In the genomic region with DNA sequence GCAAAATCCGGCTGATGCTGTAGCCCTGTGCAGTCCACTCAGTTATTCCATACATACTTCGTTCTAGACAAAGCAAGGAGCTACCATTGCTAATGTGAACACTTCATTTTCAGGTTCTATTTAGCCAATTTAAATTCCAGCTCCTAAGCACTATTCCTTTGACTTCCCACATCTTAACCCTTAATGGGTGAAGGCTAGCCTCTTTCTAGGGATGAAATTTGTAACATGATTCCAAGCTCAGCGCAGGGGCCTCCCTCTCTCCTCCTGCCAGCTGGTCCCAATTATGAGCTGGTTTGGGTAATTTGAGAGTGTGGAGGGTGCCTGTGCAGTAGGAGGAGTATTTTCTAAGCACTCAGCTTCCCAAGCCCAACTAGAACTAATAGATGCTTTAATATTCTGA, we compare ENCODE assay signal across 1 cellular context.
TF ChIP-seq lines count a peak whose summit lies in the region.

No MANE protein-coding gene starts in this region.

TF ChIP-seq in HEK293, 187 proteins besides CTCF, POLR2A, EP300 and RAD21 (continued from another document and continues in another):
- TF ChIP-seq, protein P1, sequence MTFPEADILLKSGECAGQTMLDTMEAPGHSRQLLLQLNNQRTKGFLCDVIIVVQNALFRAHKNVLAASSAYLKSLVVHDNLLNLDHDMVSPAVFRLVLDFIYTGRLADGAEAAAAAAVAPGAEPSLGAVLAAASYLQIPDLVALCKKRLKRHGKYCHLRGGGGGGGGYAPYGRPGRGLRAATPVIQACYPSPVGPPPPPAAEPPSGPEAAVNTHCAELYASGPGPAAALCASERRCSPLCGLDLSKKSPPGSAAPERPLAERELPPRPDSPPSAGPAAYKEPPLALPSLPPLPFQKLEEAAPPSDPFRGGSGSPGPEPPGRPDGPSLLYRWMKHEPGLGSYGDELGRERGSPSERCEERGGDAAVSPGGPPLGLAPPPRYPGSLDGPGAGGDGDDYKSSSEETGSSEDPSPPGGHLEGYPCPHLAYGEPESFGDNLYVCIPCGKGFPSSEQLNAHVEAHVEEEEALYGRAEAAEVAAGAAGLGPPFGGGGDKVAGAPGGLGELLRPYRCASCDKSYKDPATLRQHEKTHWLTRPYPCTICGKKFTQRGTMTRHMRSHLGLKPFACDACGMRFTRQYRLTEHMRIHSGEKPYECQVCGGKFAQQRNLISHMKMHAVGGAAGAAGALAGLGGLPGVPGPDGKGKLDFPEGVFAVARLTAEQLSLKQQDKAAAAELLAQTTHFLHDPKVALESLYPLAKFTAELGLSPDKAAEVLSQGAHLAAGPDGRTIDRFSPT (tag by site-specific recombination; IDR thresholded peaks at IDR 0.05), result no peak
- TF ChIP-seq SALL2 (tag by site-specific recombination; IDR thresholded peaks at IDR 0.05; ENCODE audit: borderline replicate concordance) (no peak), KLF10 (tag by site-specific recombination; IDR thresholded peaks at IDR 0.05) (peak; percentile 44; the same call in 1 of the 2 replicates), SETDB1 (IDR thresholded peaks at IDR 0.05; ENCODE audit: insufficient read length, low read length) (no peak), ZNF558 (tag by site-specific recombination; IDR thresholded peaks at IDR 0.05) (no peak), MZF1 (tag by site-specific recombination; IDR thresholded peaks at IDR 0.05; ENCODE audit: borderline replicate concordance) (peak; percentile 66; the same call in 1 of the 2 replicates), ZNF2 (tag by site-specific recombination; IDR thresholded peaks at IDR 0.05) (peak; percentile 71; the same call in 1 of the 2 replicates), ZNF184 (tag by site-specific recombination; IDR thresholded peaks at IDR 0.05) (peak; percentile 52; the same call in 1 of the 2 replicates), WT1 (tag by site-specific recombination; IDR thresholded peaks at IDR 0.05) (peak; percentile 85), ZNF610 (tag by site-specific recombination; IDR thresholded peaks at IDR 0.05; ENCODE audit: borderline replicate concordance) (peak; percentile 44; the same call in 1 of the 2 replicates), ZNF16 (tag by site-specific recombination; IDR thresholded peaks at IDR 0.05; ENCODE audit: low read depth) (no peak), ZEB2 (tag by site-specific recombination; IDR thresholded peaks at IDR 0.05) (peak; percentile 79; the same call in 1 of the 2 replicates), ZNF596 (tag by site-specific recombination; IDR thresholded peaks at IDR 0.05) (peak; percentile 63), ZXDB (tag by site-specific recombination; IDR thresholded peaks at IDR 0.05) (peak; percentile 92), ZNF175 (tag by site-specific recombination; IDR thresholded peaks at IDR 0.05) (no peak), KLF9 (tag by site-specific recombination; IDR thresholded peaks at IDR 0.05; ENCODE audit: low read depth) (no peak), KLF1 (tag by site-specific recombination; IDR thresholded peaks at IDR 0.05) (no peak), HOXA7 (CRISPR knock-in tag; IDR thresholded peaks at IDR 0.05; ENCODE audit: borderline replicate concordance) (no peak), ZNF132 (tag by site-specific recombination; IDR thresholded peaks at IDR 0.05; ENCODE audit: borderline replicate concordance) (no peak), ZBTB48 (tag by site-specific recombination; IDR thresholded peaks at IDR 0.05) (peak; percentile 73; the same call in 1 of the 2 replicates), ZNF24 (tag by site-specific recombination; IDR thresholded peaks at IDR 0.05) (peak; percentile 83; the same call in 1 of the 2 replicates), ZNF660 (tag by site-specific recombination; IDR thresholded peaks at IDR 0.05) (peak; percentile 58; the same call in 1 of the 2 replicates), ZNF514 (tag by site-specific recombination; IDR thresholded peaks at IDR 0.05) (no peak), ZNF19 (tag by site-specific recombination; IDR thresholded peaks at IDR 0.05; ENCODE audit: low read depth) (no peak), REPIN1 (tag by site-specific recombination; IDR thresholded peaks at IDR 0.05; ENCODE audit: low read depth) (no peak), ZNF629 (tag by site-specific recombination; IDR thresholded peaks at IDR 0.05) (peak; percentile 58; the same call in 1 of the 2 replicates), ZSCAN23 (tag by site-specific recombination; IDR thresholded peaks at IDR 0.05) (no peak), ZNF560 (tag by site-specific recombination; IDR thresholded peaks at IDR 0.05; ENCODE audit: borderline replicate concordance) (no peak), ZNF404 (tag by site-specific recombination; IDR thresholded peaks at IDR 0.05) (no peak), ZNF501 (tag by site-specific recombination; IDR thresholded peaks at IDR 0.05) (peak; percentile 63; the same call in 1 of the 2 replicates), ZNF768 (tag by site-specific recombination; IDR thresholded peaks at IDR 0.05) (no peak), ZNF112 (tag by site-specific recombination; IDR thresholded peaks at IDR 0.05) (no peak), ZNF426 (tag by site-specific recombination; IDR thresholded peaks at IDR 0.05) (no peak), PRDM1 (tag by site-specific recombination; IDR thresholded peaks at IDR 0.05) (no peak)
- TF ChIP-seq, protein P2, sequence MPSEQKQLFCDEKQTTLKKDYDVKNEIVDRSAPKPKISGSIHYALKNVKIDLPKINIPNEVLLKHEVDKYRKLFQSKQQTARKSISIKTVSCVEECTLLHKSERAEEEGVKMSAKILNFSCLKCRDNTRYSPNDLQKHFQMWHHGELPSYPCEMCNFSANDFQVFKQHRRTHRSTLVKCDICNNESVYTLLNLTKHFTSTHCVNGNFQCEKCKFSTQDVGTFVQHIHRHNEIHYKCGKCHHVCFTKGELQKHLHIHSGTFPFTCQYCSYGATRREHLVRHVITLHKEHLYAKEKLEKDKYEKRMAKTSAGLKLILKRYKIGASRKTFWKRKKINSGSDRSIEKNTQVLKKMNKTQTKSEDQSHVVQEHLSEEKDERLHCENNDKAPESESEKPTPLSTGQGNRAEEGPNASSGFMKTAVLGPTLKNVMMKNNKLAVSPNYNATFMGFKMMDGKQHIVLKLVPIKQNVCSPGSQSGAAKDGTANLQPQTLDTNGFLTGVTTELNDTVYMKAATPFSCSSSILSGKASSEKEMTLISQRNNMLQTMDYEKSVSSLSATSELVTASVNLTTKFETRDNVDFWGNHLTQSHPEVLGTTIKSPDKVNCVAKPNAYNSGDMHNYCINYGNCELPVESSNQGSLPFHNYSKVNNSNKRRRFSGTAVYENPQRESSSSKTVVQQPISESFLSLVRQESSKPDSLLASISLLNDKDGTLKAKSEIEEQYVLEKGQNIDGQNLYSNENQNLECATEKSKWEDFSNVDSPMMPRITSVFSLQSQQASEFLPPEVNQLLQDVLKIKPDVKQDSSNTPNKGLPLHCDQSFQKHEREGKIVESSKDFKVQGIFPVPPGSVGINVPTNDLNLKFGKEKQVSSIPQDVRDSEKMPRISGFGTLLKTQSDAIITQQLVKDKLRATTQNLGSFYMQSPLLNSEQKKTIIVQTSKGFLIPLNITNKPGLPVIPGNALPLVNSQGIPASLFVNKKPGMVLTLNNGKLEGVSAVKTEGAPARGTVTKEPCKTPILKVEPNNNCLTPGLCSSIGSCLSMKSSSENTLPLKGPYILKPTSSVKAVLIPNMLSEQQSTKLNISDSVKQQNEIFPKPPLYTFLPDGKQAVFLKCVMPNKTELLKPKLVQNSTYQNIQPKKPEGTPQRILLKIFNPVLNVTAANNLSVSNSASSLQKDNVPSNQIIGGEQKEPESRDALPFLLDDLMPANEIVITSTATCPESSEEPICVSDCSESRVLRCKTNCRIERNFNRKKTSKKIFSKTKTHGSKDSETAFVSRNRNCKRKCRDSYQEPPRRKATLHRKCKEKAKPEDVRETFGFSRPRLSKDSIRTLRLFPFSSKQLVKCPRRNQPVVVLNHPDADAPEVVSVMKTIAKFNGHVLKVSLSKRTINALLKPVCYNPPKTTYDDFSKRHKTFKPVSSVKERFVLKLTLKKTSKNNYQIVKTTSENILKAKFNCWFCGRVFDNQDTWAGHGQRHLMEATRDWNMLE (tag by site-specific recombination; conservative IDR thresholded peaks at IDR 0.05; ENCODE audit: low read depth), result no peak
- TF ChIP-seq, protein P3, sequence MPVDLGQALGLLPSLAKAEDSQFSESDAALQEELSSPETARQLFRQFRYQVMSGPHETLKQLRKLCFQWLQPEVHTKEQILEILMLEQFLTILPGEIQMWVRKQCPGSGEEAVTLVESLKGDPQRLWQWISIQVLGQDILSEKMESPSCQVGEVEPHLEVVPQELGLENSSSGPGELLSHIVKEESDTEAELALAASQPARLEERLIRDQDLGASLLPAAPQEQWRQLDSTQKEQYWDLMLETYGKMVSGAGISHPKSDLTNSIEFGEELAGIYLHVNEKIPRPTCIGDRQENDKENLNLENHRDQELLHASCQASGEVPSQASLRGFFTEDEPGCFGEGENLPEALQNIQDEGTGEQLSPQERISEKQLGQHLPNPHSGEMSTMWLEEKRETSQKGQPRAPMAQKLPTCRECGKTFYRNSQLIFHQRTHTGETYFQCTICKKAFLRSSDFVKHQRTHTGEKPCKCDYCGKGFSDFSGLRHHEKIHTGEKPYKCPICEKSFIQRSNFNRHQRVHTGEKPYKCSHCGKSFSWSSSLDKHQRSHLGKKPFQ (tag by site-specific recombination; IDR thresholded peaks at IDR 0.05), result no peak
- TF ChIP-seq, protein P4, sequence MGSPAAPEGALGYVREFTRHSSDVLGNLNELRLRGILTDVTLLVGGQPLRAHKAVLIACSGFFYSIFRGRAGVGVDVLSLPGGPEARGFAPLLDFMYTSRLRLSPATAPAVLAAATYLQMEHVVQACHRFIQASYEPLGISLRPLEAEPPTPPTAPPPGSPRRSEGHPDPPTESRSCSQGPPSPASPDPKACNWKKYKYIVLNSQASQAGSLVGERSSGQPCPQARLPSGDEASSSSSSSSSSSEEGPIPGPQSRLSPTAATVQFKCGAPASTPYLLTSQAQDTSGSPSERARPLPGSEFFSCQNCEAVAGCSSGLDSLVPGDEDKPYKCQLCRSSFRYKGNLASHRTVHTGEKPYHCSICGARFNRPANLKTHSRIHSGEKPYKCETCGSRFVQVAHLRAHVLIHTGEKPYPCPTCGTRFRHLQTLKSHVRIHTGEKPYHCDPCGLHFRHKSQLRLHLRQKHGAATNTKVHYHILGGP (tag by site-specific recombination; IDR thresholded peaks at IDR 0.05), result peak; percentile 98
- TF ChIP-seq, protein P5, sequence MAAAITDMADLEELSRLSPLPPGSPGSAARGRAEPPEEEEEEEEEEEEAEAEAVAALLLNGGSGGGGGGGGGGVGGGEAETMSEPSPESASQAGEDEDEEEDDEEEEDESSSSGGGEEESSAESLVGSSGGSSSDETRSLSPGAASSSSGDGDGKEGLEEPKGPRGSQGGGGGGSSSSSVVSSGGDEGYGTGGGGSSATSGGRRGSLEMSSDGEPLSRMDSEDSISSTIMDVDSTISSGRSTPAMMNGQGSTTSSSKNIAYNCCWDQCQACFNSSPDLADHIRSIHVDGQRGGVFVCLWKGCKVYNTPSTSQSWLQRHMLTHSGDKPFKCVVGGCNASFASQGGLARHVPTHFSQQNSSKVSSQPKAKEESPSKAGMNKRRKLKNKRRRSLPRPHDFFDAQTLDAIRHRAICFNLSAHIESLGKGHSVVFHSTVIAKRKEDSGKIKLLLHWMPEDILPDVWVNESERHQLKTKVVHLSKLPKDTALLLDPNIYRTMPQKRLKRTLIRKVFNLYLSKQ (tag by site-specific recombination; IDR thresholded peaks at IDR 0.05; ENCODE audit: borderline replicate concordance), result no peak
- TF ChIP-seq, protein P6, sequence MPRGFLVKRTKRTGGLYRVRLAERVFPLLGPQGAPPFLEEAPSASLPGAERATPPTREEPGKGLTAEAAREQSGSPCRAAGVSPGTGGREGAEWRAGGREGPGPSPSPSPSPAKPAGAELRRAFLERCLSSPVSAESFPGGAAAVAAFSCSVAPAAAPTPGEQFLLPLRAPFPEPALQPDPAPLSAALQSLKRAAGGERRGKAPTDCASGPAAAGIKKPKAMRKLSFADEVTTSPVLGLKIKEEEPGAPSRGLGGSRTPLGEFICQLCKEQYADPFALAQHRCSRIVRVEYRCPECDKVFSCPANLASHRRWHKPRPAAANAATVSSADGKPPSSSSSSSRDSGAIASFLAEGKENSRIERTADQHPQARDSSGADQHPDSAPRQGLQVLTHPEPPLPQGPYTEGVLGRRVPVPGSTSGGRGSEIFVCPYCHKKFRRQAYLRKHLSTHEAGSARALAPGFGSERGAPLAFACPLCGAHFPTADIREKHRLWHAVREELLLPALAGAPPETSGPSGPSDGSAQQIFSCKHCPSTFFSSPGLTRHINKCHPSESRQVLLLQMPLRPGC (tag by site-specific recombination; IDR thresholded peaks at IDR 0.05), result 0 out of 2 replicates have a peak, but pooled peaks have one; percentile 17
- TF ChIP-seq, protein P7, sequence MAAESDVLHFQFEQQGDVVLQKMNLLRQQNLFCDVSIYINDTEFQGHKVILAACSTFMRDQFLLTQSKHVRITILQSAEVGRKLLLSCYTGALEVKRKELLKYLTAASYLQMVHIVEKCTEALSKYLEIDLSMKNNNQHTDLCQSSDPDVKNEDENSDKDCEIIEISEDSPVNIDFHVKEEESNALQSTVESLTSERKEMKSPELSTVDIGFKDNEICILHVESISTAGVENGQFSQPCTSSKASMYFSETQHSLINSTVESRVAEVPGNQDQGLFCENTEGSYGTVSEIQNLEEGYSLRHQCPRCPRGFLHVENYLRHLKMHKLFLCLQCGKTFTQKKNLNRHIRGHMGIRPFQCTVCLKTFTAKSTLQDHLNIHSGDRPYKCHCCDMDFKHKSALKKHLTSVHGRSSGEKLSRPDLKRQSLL (tag by site-specific recombination; IDR thresholded peaks at IDR 0.05), result no peak
- TF ChIP-seq, protein P8, sequence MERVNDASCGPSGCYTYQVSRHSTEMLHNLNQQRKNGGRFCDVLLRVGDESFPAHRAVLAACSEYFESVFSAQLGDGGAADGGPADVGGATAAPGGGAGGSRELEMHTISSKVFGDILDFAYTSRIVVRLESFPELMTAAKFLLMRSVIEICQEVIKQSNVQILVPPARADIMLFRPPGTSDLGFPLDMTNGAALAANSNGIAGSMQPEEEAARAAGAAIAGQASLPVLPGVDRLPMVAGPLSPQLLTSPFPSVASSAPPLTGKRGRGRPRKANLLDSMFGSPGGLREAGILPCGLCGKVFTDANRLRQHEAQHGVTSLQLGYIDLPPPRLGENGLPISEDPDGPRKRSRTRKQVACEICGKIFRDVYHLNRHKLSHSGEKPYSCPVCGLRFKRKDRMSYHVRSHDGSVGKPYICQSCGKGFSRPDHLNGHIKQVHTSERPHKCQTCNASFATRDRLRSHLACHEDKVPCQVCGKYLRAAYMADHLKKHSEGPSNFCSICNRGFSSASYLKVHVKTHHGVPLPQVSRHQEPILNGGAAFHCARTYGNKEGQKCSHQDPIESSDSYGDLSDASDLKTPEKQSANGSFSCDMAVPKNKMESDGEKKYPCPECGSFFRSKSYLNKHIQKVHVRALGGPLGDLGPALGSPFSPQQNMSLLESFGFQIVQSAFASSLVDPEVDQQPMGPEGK (tag by site-specific recombination; IDR thresholded peaks at IDR 0.05), result peak; percentile 47; the same call in 1 of the 2 replicates
